ENCODE assay signal across 8 cellular contexts in genomic region chr21:34367320-34367935, GRCh38. TPM values are rescaled to one million over a fixed set of nuclear protein-coding genes. Genes with fewer than 3 reads are reported as not detected.
DNase-seq lines count a peak whose midpoint lies in the region; ATAC-seq and TF ChIP-seq lines count a peak whose summit lies in the region.

No MANE protein-coding gene starts in this region.

- H3K27me3 ChIP-seq in CD8-positive, alpha-beta T cell (ENCODE audit: insufficient read depth, low read length), result no peaks in the 10 kb centered on the region
- H3K27me3 ChIP-seq in HAP-1 (ENCODE audit: low read depth), result no peaks in the 10 kb centered on the region

- no peaks in the 10 kb centered on the region for H3K4me1 Mint-ChIP-seq in CD8-positive, alpha-beta T cell (ENCODE audit: low read depth)
- H3K4me1 Mint-ChIP-seq in activated CD4-positive, alpha-beta memory T cell treated with anti-CD3 and anti-CD28 coated beads, Interleukin-2, amount 10 ng/mL, durations not matched to agents 7 days and 5 days, result no peaks in the 10 kb centered on the region
- peaks cover 13% of the 10 kb centered on the region for H3K4me1 Mint-ChIP-seq in osteocyte (ENCODE audit: unreplicated experiment)

- peaks cover 4% of the 10 kb centered on the region for H3K27me3 Mint-ChIP-seq in CD8-positive, alpha-beta T cell (ENCODE audit: low read depth)
- peaks cover 19% of the 10 kb centered on the region for H3K27me3 Mint-ChIP-seq in activated CD4-positive, alpha-beta memory T cell treated with anti-CD3 and anti-CD28 coated beads, Interleukin-2, amount 10 ng/mL, durations not matched to agents 7 days and 5 days
- H3K27me3 Mint-ChIP-seq in osteocyte (ENCODE audit: unreplicated experiment), result peaks cover 17% of the 10 kb centered on the region

- peak; percentile 93 for ATAC-seq in CD8-positive, alpha-beta T cell

- H3K4me3 Mint-ChIP-seq in CD8-positive, alpha-beta T cell, result no peak overlapping the region
- no peak overlapping the region for H3K4me3 Mint-ChIP-seq in activated CD4-positive, alpha-beta memory T cell treated with anti-CD3 and anti-CD28 coated beads, Interleukin-2, amount 10 ng/mL, durations not matched to agents 7 days and 5 days
- H3K4me3 Mint-ChIP-seq in osteocyte (ENCODE audit: unreplicated experiment), result no peak overlapping the region

- no peak overlapping the region for H3K27ac ChIP-seq in CD8-positive, alpha-beta T cell (ENCODE audit: low read depth, low read length)

- peak; percentile 75 for TF ChIP-seq CTCF in CD8-positive, alpha-beta T cell (IDR thresholded peaks at IDR 0.05)
- peak; percentile 83 for TF ChIP-seq CTCF in osteocyte (IDR thresholded peaks at IDR 0.05)

- POLR2A ChIA-PET in CD8-positive, alpha-beta T cell (lab: Charles Lee), result interaction anchor here (0.5 kb wide), 1 partner anchor 274 kb away, joined by 3 read pairs; no protein-coding TSS in a partner anchor
- POLR2A ChIA-PET in activated CD4-positive, alpha-beta memory T cell treated with anti-CD3 and anti-CD28 coated beads, Interleukin-2, amount 10 ng/mL, durations not matched to agents 7 days and 5 days (lab: Charles Lee), result interaction anchor here (1.0 kb wide), 1 partner anchor 391 kb away, joined by 4 read pairs; no protein-coding TSS in a partner anchor

- no peak overlapping the region for H3K27ac Mint-ChIP-seq in CD8-positive, alpha-beta T cell
- no peak overlapping the region for H3K27ac Mint-ChIP-seq in activated CD4-positive, alpha-beta memory T cell treated with anti-CD3 and anti-CD28 coated beads, Interleukin-2, amount 10 ng/mL, durations not matched to agents 7 days and 5 days
- peak overlapping the region; percentile 61 for H3K27ac Mint-ChIP-seq in osteocyte (ENCODE audit: unreplicated experiment)

- intact Hi-C loops in CD8-positive, alpha-beta T cell (cut with DNase I, micrococcal nuclease), result no loop called here

- CTCF ChIA-PET in CD8-positive, alpha-beta T cell (lab: Charles Lee), result interaction anchor here (0.9 to 2.7 kb wide), 12 partner anchors 13 to 444 kb away, joined by 3 to 8 read pairs (median 4); no protein-coding TSS in a partner anchor
- CTCF ChIA-PET in activated CD4-positive, alpha-beta memory T cell treated with anti-CD3 and anti-CD28 coated beads, Interleukin-2, amount 10 ng/mL, durations not matched to agents 7 days and 5 days (lab: Charles Lee), result interaction anchor here (0.7 to 1.7 kb wide), 10 partner anchors 11 to 444 kb away, joined by 3 to 13 read pairs (median 4); no protein-coding TSS in a partner anchor

- H3K4me3 ChIP-seq in CD8-positive, alpha-beta T cell (ENCODE audit: low read depth, low read length), result no peak overlapping the region
- no peak overlapping the region for H3K4me3 ChIP-seq in HAP-1

- H3K9me3 ChIP-seq in CD8-positive, alpha-beta T cell (ENCODE audit: low read length), result no peaks in the 10 kb centered on the region
- no peaks in the 10 kb centered on the region for H3K9me3 ChIP-seq in HAP-1

- H3K36me3 ChIP-seq in CD8-positive, alpha-beta T cell (ENCODE audit: insufficient read depth, low read length), result no peaks in the 10 kb centered on the region
- H3K36me3 ChIP-seq in HAP-1 (replicated peaks), result no peaks in the 10 kb centered on the region

- in situ Hi-C loops in HAP-1 (cut with MboI; ENCODE audit: low sequenced_read_pairs), result no loop called here

- no peaks in the 10 kb centered on the region for H3K36me3 Mint-ChIP-seq in CD8-positive, alpha-beta T cell
- no peaks in the 10 kb centered on the region for H3K36me3 Mint-ChIP-seq in activated CD4-positive, alpha-beta memory T cell treated with anti-CD3 and anti-CD28 coated beads, Interleukin-2, amount 10 ng/mL, durations not matched to agents 7 days and 5 days (ENCODE audit: low read depth)
- no peaks in the 10 kb centered on the region for H3K36me3 Mint-ChIP-seq in osteocyte (ENCODE audit: unreplicated experiment)

- no peaks in the 10 kb centered on the region for H3K9me3 Mint-ChIP-seq in CD8-positive, alpha-beta T cell
- no peaks in the 10 kb centered on the region for H3K9me3 Mint-ChIP-seq in activated CD4-positive, alpha-beta memory T cell treated with anti-CD3 and anti-CD28 coated beads, Interleukin-2, amount 10 ng/mL, durations not matched to agents 7 days and 5 days
- H3K9me3 Mint-ChIP-seq in osteocyte (ENCODE audit: unreplicated experiment), result no peaks in the 10 kb centered on the region

- H3K4me1 ChIP-seq in CD8-positive, alpha-beta T cell (ENCODE audit: insufficient read depth, low read length), result no peaks in the 10 kb centered on the region
- H3K4me1 ChIP-seq in HAP-1, result peaks cover 6% of the 10 kb centered on the region

- DNase-seq in CD8-positive, alpha-beta T cell, result peak in 5 of 7 experiments; percentile 9 to 56 (median 41)
- DNase-seq in HAP-1 (ENCODE audit: low spot score in 2 of 2), result peak; percentile 81 to 93
- peak; percentile 39 for DNase-seq in NCI-H446 treated with DMSO at 0.1 percent for 48 hours (lab: John Stamatoyannopoulos, UW)
- DNase-seq in activated CD4-positive, alpha-beta memory T cell treated with anti-CD3 and anti-CD28 coated beads, Interleukin-2, amount 10 ng/mL, durations not matched to agents 7 days and 5 days, result peak; percentile 35
- DNase-seq in fibroblast of peridontal ligament (ENCODE audit: extremely low read depth), result peak; percentile 84
- DNase-seq in osteocyte (ENCODE audit: extremely low spot score, unreplicated experiment), result peak; percentile 85
- DNase-seq in HuH-7.5 (ENCODE audit: low spot score), result no peak
- DNase-seq in cortex of kidney (lab: John Stamatoyannopoulos, UW), result no peak

RNA-seq across cellular contexts. Expression of gene KCNE2, which starts 3.6 kb away (rescaled TPM):
- not detected for total RNA-seq in CD8-positive, alpha-beta T cell
- not detected for total RNA-seq in activated CD4-positive, alpha-beta memory T cell treated with anti-CD3 and anti-CD28 coated beads, Interleukin-2, amount 10 ng/mL, durations not matched to agents 7 days and 5 days
- 0.56 TPM in 1 of 2 replicates, not detected in the other for total RNA-seq in osteocyte

RNA-seq across cellular contexts. Expression of gene SMIM11, which starts 7.9 kb away (rescaled TPM):
- 1 to 10 TPM; 1.7 to 2.9 TPM for total RNA-seq in CD8-positive, alpha-beta T cell
- total RNA-seq in activated CD4-positive, alpha-beta memory T cell treated with anti-CD3 and anti-CD28 coated beads, Interleukin-2, amount 10 ng/mL, durations not matched to agents 7 days and 5 days, result 1 to 10 TPM; 3.1 to 4.2 TPM
- total RNA-seq in osteocyte, result 3.3 and 3.9 TPM in 2 replicates

RNA-seq across cellular contexts. Expression of gene SMIM34, which starts 56.3 kb away (rescaled TPM):
- not detected for total RNA-seq in CD8-positive, alpha-beta T cell
- total RNA-seq in activated CD4-positive, alpha-beta memory T cell treated with anti-CD3 and anti-CD28 coated beads, Interleukin-2, amount 10 ng/mL, durations not matched to agents 7 days and 5 days, result not detected
- not detected in 2 replicates for total RNA-seq in osteocyte

Comparison
In these comparisons a context has a peak if more than half of its experiments do, and no peak if none do; other contexts are left out.
1. DNase-seq: peak in CD8-positive, alpha-beta T cell (5 of 7), HAP-1 (2 of 2), NCI-H446 treated with DMSO at 0.1 percent for 48 hours (single experiment), activated CD4-positive, alpha-beta memory T cell treated with anti-CD3 and anti-CD28 coated beads, Interleukin-2, amount 10 ng/mL, durations not matched to agents 7 days and 5 days (single experiment), fibroblast of peridontal ligament (single experiment) and osteocyte (single experiment); none in HuH-7.5 (single experiment) and cortex of kidney (single experiment).